ENCODE assay signal across 1 cellular context in the genomic region with DNA sequence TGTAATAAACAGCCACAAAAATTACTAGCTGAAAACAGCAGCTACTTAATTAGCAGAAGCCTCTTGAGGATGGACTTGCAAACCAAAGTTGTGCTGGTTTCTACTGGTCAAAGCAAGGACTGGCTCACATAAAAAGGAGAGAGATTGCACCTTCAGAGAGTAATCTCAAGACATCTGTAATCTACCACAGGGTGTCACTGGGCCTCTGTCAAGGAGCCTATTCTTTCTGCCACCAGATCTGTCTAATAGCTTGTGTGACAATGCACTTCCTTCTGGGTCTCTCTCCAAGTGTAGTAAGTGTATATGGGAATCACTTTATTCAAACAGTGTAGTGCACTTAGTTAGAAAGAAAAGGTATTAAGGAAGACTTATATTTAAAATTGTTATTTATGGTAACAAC.
TF ChIP-seq lines count a peak whose summit lies in the region.

No MANE protein-coding gene starts in this region.

TF ChIP-seq in WTC11, 78 proteins besides CTCF, POLR2A, EP300 and RAD21 (continued from another document):
- TF ChIP-seq MAX (CRISPR knock-in tag; IDR thresholded peaks at IDR 0.05), result no peak
- TF ChIP-seq GTF2I (CRISPR knock-in tag; conservative IDR thresholded peaks at IDR 0.05), result no peak
- TF ChIP-seq NR1H2 (CRISPR knock-in tag; IDR thresholded peaks at IDR 0.05), result no peak
- TF ChIP-seq, protein P1, sequence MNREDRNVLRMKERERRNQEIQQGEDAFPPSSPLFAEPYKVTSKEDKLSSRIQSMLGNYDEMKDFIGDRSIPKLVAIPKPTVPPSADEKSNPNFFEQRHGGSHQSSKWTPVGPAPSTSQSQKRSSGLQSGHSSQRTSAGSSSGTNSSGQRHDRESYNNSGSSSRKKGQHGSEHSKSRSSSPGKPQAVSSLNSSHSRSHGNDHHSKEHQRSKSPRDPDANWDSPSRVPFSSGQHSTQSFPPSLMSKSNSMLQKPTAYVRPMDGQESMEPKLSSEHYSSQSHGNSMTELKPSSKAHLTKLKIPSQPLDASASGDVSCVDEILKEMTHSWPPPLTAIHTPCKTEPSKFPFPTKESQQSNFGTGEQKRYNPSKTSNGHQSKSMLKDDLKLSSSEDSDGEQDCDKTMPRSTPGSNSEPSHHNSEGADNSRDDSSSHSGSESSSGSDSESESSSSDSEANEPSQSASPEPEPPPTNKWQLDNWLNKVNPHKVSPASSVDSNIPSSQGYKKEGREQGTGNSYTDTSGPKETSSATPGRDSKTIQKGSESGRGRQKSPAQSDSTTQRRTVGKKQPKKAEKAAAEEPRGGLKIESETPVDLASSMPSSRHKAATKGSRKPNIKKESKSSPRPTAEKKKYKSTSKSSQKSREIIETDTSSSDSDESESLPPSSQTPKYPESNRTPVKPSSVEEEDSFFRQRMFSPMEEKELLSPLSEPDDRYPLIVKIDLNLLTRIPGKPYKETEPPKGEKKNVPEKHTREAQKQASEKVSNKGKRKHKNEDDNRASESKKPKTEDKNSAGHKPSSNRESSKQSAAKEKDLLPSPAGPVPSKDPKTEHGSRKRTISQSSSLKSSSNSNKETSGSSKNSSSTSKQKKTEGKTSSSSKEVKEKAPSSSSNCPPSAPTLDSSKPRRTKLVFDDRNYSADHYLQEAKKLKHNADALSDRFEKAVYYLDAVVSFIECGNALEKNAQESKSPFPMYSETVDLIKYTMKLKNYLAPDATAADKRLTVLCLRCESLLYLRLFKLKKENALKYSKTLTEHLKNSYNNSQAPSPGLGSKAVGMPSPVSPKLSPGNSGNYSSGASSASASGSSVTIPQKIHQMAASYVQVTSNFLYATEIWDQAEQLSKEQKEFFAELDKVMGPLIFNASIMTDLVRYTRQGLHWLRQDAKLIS (CRISPR knock-in tag; IDR thresholded peaks at IDR 0.05; ENCODE audit: borderline replicate concordance), result no peak
